9 cellular contexts compared by ENCODE assay signal in the genomic region with DNA sequence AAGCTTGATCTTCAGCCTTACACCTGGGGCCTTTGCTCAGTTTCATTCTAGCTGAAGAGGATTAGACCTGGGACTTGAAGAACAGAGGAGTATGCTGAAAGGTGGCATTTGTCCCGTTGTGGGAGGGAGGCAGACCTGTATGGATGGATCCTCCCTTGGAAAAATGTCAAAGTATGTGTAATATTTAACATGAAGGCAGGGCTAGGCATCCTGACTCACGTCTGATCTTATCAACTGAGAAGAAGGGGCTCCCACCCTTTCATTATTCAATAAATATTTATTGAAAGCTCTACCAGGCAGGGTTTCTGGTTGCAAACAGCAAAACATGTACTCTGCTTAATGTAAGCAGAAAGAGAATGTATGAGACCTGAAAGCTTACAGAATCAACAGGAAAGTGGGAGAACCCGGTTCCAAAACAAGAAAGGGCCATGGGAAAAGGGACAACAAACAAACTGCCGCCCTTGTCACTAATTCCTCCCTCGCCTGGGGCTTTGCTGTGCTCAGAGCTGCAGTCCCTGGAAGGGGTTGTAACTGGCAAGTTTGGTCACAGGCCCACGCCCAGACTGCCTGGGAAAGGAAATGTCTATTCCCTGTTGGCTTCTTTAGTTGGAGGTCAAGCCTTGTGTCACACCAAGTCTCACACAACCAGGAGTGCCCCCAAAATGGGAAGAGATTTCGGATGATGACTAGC. TPM values are rescaled to one million over a fixed set of nuclear protein-coding genes. Genes with fewer than 3 reads are reported as not detected.
DNase-seq lines count a peak whose midpoint lies in the region; ATAC-seq and TF ChIP-seq lines count a peak whose summit lies in the region.
"Had no signal": no experiment of that assay in that cellular context is flagged by ENCODE, and none has a peak within 500 bp of the region (broad histone marks: within the 10 kb centered on the region; RNA-seq: fewer than 3 reads in every experiment).

No MANE protein-coding gene starts in this region.

- CTCF ChIA-PET in CD4-positive, alpha-beta T cell (lab: Charles Lee), result no interaction called here
- CTCF ChIA-PET in HEK293 (lab: Yijun Ruan, JAX), result no interaction called here

- peak overlapping the region; percentile 26 for H3K9ac ChIP-seq in mucosa of stomach (ENCODE audit: low read length)

- H3K9me3 ChIP-seq in CD4-positive, alpha-beta T cell (ENCODE audit: control insufficient read depth, low read length), result no peaks in the 10 kb centered on the region
- H3K9me3 ChIP-seq in HEK293 (ENCODE audit: control insufficient read depth, insufficient read depth, low read depth, low read length) (no peaks in the 10 kb centered on the region), mucosa of stomach (ENCODE audit: control insufficient read depth, low read length) (no peaks in the 10 kb centered on the region)

- no peaks in the 10 kb centered on the region for H3K4me1 ChIP-seq in HEK293 (ENCODE audit: control insufficient read depth, insufficient read depth, low read length)
- peaks cover 39% of the 10 kb centered on the region for H3K4me1 ChIP-seq in mucosa of stomach (ENCODE audit: control insufficient read depth, insufficient read depth, low read length)

- peaks cover 29% of the 10 kb centered on the region for H3K4me1 Mint-ChIP-seq in CD4-positive, alpha-beta T cell (ENCODE audit: low read depth)
- H3K4me1 Mint-ChIP-seq in activated T-helper 2 cell treated with anti-CD3 and anti-CD28 coated beads, Interferon-gamma antibody, Interleukin-2, Interleukin-4, amounts not matched to agents 10 μg/mL and 5 μg/mL and 100 μg/mL, durations not matched to agents 14 hours and 24 hours and 36 hours (ENCODE audit: low read depth), result peaks cover 20% of the 10 kb centered on the region

- peaks cover 58% of the 10 kb centered on the region for H3K36me3 Mint-ChIP-seq in CD4-positive, alpha-beta T cell (ENCODE audit: low read depth)
- peaks cover 81% of the 10 kb centered on the region for H3K36me3 Mint-ChIP-seq in activated T-helper 2 cell treated with anti-CD3 and anti-CD28 coated beads, Interferon-gamma antibody, Interleukin-2, Interleukin-4, amounts not matched to agents 10 μg/mL and 5 μg/mL and 100 μg/mL, durations not matched to agents 14 hours and 24 hours and 36 hours (ENCODE audit: low read depth)

- H3K9me3 Mint-ChIP-seq in CD4-positive, alpha-beta T cell, result no peaks in the 10 kb centered on the region
- no peaks in the 10 kb centered on the region for H3K9me3 Mint-ChIP-seq in activated T-helper 2 cell treated with anti-CD3 and anti-CD28 coated beads, Interferon-gamma antibody, Interleukin-2, Interleukin-4, amounts not matched to agents 10 μg/mL and 5 μg/mL and 100 μg/mL, durations not matched to agents 14 hours and 24 hours and 36 hours

- TF ChIP-seq CTCF in CD4-positive, alpha-beta T cell (IDR thresholded peaks at IDR 0.05), result no peak
- TF ChIP-seq CTCF in HEK293 (tag by site-specific recombination; IDR thresholded peaks at IDR 0.05), result no peak

- H3K4me3 ChIP-seq in HEK293 (ENCODE audit: low read depth, low read length), result no peak overlapping the region
- no peak overlapping the region for H3K4me3 ChIP-seq in mucosa of stomach (ENCODE audit: low read length)

- peak overlapping the region; percentile 69 for H3K27ac Mint-ChIP-seq in CD4-positive, alpha-beta T cell
- H3K27ac Mint-ChIP-seq in activated T-helper 2 cell treated with anti-CD3 and anti-CD28 coated beads, Interferon-gamma antibody, Interleukin-2, Interleukin-4, amounts not matched to agents 10 μg/mL and 5 μg/mL and 100 μg/mL, durations not matched to agents 14 hours and 24 hours and 36 hours, result peak overlapping the region; percentile 46

- no peak for ATAC-seq in CD4-positive, alpha-beta T cell (ENCODE audit: poor library complexity)
- ATAC-seq in HG03095 (IDR thresholded peaks at IDR 0.05; ENCODE audit: unreplicated experiment), result no peak

- no peak overlapping the region for H3K4me3 Mint-ChIP-seq in CD4-positive, alpha-beta T cell
- no peak overlapping the region for H3K4me3 Mint-ChIP-seq in activated T-helper 2 cell treated with anti-CD3 and anti-CD28 coated beads, Interferon-gamma antibody, Interleukin-2, Interleukin-4, amounts not matched to agents 10 μg/mL and 5 μg/mL and 100 μg/mL, durations not matched to agents 14 hours and 24 hours and 36 hours (ENCODE audit: low read depth)

- POLR2A ChIA-PET in CD4-positive, alpha-beta T cell (lab: Charles Lee), result interaction anchor here (0.8 to 1.4 kb wide), 4 partner anchors 11 to 91 kb away, joined by 3 to 5 read pairs (median 4); partner anchors contain the start of gene BICDL1
- POLR2A ChIA-PET in HEK293 (lab: Yijun Ruan, JAX), result no interaction called here

- no peaks in the 10 kb centered on the region for H3K27me3 ChIP-seq in CD4-positive, alpha-beta T cell (ENCODE audit: control insufficient read depth, insufficient read depth, low read length)
- H3K27me3 ChIP-seq in mucosa of stomach (ENCODE audit: control insufficient read depth, insufficient read depth, low read length), result no peaks in the 10 kb centered on the region

- H3K36me3 ChIP-seq in HEK293 (ENCODE audit: control insufficient read depth in 2 of 2, insufficient read depth in 1 of 2, low read length in 2 of 2) (no peaks in the 10 kb centered on the region; a peak in 1 of 3 replicates), mucosa of stomach (ENCODE audit: control insufficient read depth, insufficient read depth, low read length) (no peaks in the 10 kb centered on the region)

- H3K27me3 Mint-ChIP-seq in CD4-positive, alpha-beta T cell, result no peaks in the 10 kb centered on the region
- no peaks in the 10 kb centered on the region for H3K27me3 Mint-ChIP-seq in activated T-helper 2 cell treated with anti-CD3 and anti-CD28 coated beads, Interferon-gamma antibody, Interleukin-2, Interleukin-4, amounts not matched to agents 10 μg/mL and 5 μg/mL and 100 μg/mL, durations not matched to agents 14 hours and 24 hours and 36 hours (ENCODE audit: low read depth)

- intact Hi-C loops in CD4-positive, alpha-beta T cell (cut with DNase I, micrococcal nuclease), result loop anchor here in 1 of 2 experiments (5.0 kb wide), 1 partner anchor 42 kb away; no protein-coding TSS in a partner anchor
- intact Hi-C loops in activated T-helper 2 cell treated with anti-CD3 and anti-CD28 coated beads, Interferon-gamma antibody, Interleukin-2, Interleukin-4, amounts not matched to agents 10 μg/mL and 5 μg/mL and 100 μg/mL, durations not matched to agents 14 hours and 24 hours and 36 hours (cut with micrococcal nuclease), result no loop called here

- DNase-seq in CD4-positive, alpha-beta T cell, result no peak
- DNase-seq in activated T-helper 2 cell treated with anti-CD3 and anti-CD28 coated beads, Interferon-gamma antibody, Interleukin-2, Interleukin-4, amounts not matched to agents 10 μg/mL and 5 μg/mL and 100 μg/mL, durations not matched to agents 14 hours and 24 hours and 36 hours (ENCODE audit: low spot score), result no peak
- DNase-seq in NCI-H2196 (lab: John Stamatoyannopoulos, UW; ENCODE audit: unreplicated experiment) (no peak), amniotic stem cell (lab: John Stamatoyannopoulos, UW) (no peak), DMS 273 treated with DMSO at 0.1 percent for 48 hours (lab: John Stamatoyannopoulos, UW) (no peak)

- peak overlapping the region; percentile 23 for H3K27ac ChIP-seq in CD4-positive, alpha-beta T cell (ENCODE audit: low read depth, low read length)
- H3K27ac ChIP-seq in HEK293 (ENCODE audit: extremely low read depth, low read depth, low read length), result no peak overlapping the region
- H3K27ac ChIP-seq: HL-60 had no signal

TF ChIP-seq in HEK293, 187 proteins besides CTCF, POLR2A, EP300 and RAD21:
- TF ChIP-seq KLF1 (tag by site-specific recombination; IDR thresholded peaks at IDR 0.05), result peak; percentile 50
- peak; percentile 87 for TF ChIP-seq KLF17 (tag by site-specific recombination; IDR thresholded peaks at IDR 0.05)
- no peak for TF ChIP-seq ZNF324 (tag by site-specific recombination; IDR thresholded peaks at IDR 0.05)

RNA-seq across cellular contexts. Expression of gene RAB35, which starts 37.1 kb away (rescaled TPM):
- 10 to 100 TPM; 49.7 to 53.8 TPM for total RNA-seq in CD4-positive, alpha-beta T cell
- 86.5 and 87.0 TPM in 2 replicates for total RNA-seq in activated T-helper 2 cell treated with anti-CD3 and anti-CD28 coated beads, Interferon-gamma antibody, Interleukin-2, Interleukin-4, amounts not matched to agents 10 μg/mL and 5 μg/mL and 100 μg/mL, durations not matched to agents 14 hours and 24 hours and 36 hours
